Comparison of ENCODE assay signal across 16 cellular contexts in genomic region chr9:129108083-129108804, GRCh38. TPM values are rescaled to one million over a fixed set of nuclear protein-coding genes. Genes with fewer than 3 reads are reported as not detected.
DNase-seq lines count a peak whose midpoint lies in the region; ATAC-seq and TF ChIP-seq lines count a peak whose summit lies in the region.
"Had no signal": no experiment of that assay in that cellular context is flagged by ENCODE, and none has a peak within 500 bp of the region (broad histone marks: within the 10 kb centered on the region; RNA-seq: fewer than 3 reads in every experiment).

No MANE protein-coding gene starts in this region.

- no peak overlapping the region for H2BK20ac ChIP-seq in IMR-90 (ENCODE audit: low read depth, low read length)

- H3K4me2 ChIP-seq in IMR-90 (ENCODE audit: low read depth, low read length): no peak overlapping the region
- H3K4me2 ChIP-seq: smooth muscle cell had no signal

- no peak for DNase-seq in activated CD4-positive, alpha-beta T cell treated with anti-CD3 and anti-CD28 coated beads, Interleukin-2, amount 10 ng/mL, durations not matched to agents 24 days and 14 days
- no peak for DNase-seq in activated CD4-positive, alpha-beta T cell treated with anti-CD3 and anti-CD28 coated beads for 48 hours
- DNase-seq in IMR-90 (no peak), esophagus squamous epithelium (lab: John Stamatoyannopoulos, UW) (no peak), psoas muscle (no peak), SHP77 (lab: John Stamatoyannopoulos, UW) (no peak), NCI-H345 (lab: John Stamatoyannopoulos, UW) (no peak), GM19240 (ENCODE audit: insufficient read length, low spot score) (no peak)
- DNase-seq: activated CD8-positive, alpha-beta T cell treated with anti-CD3 and anti-CD28 coated beads for 36 hours; activated T-cell treated with anti-CD3 and anti-CD28 coated beads, Interleukin-2, amount 50 U/mL, for 48 hours; amniotic stem cell; cerebellar nuclear complex; left cardiac atrium; NCI-H526 treated with DMSO at 0.1 percent for 48 hours had no signal

- H3K79me1 ChIP-seq in IMR-90 (ENCODE audit: low read depth in 1 of 2, low read length in 2 of 2): peaks cover 15 to 53% of the 10 kb centered on the region in 2 experiments

- H3K36me3 ChIP-seq in IMR-90 (ENCODE audit: control insufficient read depth, insufficient read depth, low read length) (peaks cover 22% of the 10 kb centered on the region), esophagus squamous epithelium (peaks cover 0 to 27% (median 0%) of the 10 kb centered on the region in 3 donors), psoas muscle (ENCODE audit: insufficient read depth in 1 of 2, low read depth in 1 of 2) (peaks cover 0 to 25% of the 10 kb centered on the region in 2 donors)

- H2BK15ac ChIP-seq in IMR-90 (ENCODE audit: low read depth, low read length): no peak overlapping the region

- no peak overlapping the region for H4K5ac ChIP-seq in IMR-90 (ENCODE audit: low read depth, low read length)

- H3K9me3 Mint-ChIP-seq in activated CD4-positive, alpha-beta T cell treated with anti-CD3 and anti-CD28 coated beads, Interleukin-2, amount 10 ng/mL, durations not matched to agents 24 days and 14 days: no peaks in the 10 kb centered on the region
- H3K9me3 Mint-ChIP-seq: activated CD8-positive, alpha-beta T cell treated with anti-CD3 and anti-CD28 coated beads for 36 hours had no signal

- H3K4me3 Mint-ChIP-seq in activated CD4-positive, alpha-beta T cell treated with anti-CD3 and anti-CD28 coated beads, Interleukin-2, amount 10 ng/mL, durations not matched to agents 24 days and 14 days: peak overlapping the region; percentile 96
- H3K4me3 Mint-ChIP-seq: activated CD8-positive, alpha-beta T cell treated with anti-CD3 and anti-CD28 coated beads for 36 hours had no signal

- H3K4ac ChIP-seq in IMR-90 (ENCODE audit: low read depth, low read length): no peak overlapping the region

- H3K27me3 Mint-ChIP-seq in activated CD4-positive, alpha-beta T cell treated with anti-CD3 and anti-CD28 coated beads, Interleukin-2, amount 10 ng/mL, durations not matched to agents 24 days and 14 days: no peaks in the 10 kb centered on the region
- H3K27me3 Mint-ChIP-seq: activated CD8-positive, alpha-beta T cell treated with anti-CD3 and anti-CD28 coated beads for 36 hours had no signal

- H3K23ac ChIP-seq in IMR-90 (ENCODE audit: low read depth, low read length): no peak overlapping the region

- no peak overlapping the region for H3K56ac ChIP-seq in IMR-90 (ENCODE audit: extremely low read depth, insufficient read depth, low read length)

- H2AFZ ChIP-seq in IMR-90 (replicated peaks; ENCODE audit: low read length, poor library complexity): no peak overlapping the region

- dilution Hi-C loops in IMR-90 (cut with HindIII; ENCODE audit: low sequenced_read_pairs, unreplicated experiment): no loop called here

- TF ChIP-seq CTCF in IMR-90 (conservative IDR thresholded peaks at IDR 0.05; ENCODE audit: low read depth, low read length) (no peak), esophagus squamous epithelium (IDR thresholded peaks at IDR 0.05) (no peak), psoas muscle (IDR thresholded peaks at IDR 0.05) (no peak)

- peaks cover 4% of the 10 kb centered on the region for H4K20me1 ChIP-seq in IMR-90 (ENCODE audit: insufficient read depth, low read length)

- no peak for ATAC-seq in IMR-90 (ENCODE audit: low read depth)
- ATAC-seq in psoas muscle: no peak
- ATAC-seq: activated CD8-positive, alpha-beta T cell treated with anti-CD3 and anti-CD28 coated beads for 36 hours; left cardiac atrium had no signal

- no peak overlapping the region for H3K14ac ChIP-seq in IMR-90 (replicated peaks; ENCODE audit: low read depth, low read length)

- POLR2A ChIA-PET in IMR-90 (lab: Charles Lee; ENCODE audit: unreplicated experiment): no interaction called here

- H4K8ac ChIP-seq in IMR-90 (ENCODE audit: low read depth in 2 of 2, low read length in 2 of 2): no peak overlapping the region

- H3K36me3 Mint-ChIP-seq in activated CD4-positive, alpha-beta T cell treated with anti-CD3 and anti-CD28 coated beads, Interleukin-2, amount 10 ng/mL, durations not matched to agents 24 days and 14 days (ENCODE audit: low read depth): no peaks in the 10 kb centered on the region

- H3K9me1 ChIP-seq in IMR-90 (ENCODE audit: insufficient read depth, low read length): 0 out of 2 replicates have a peak, but pooled peaks cover 3% of the 10 kb centered on the region

- no peak overlapping the region for H3K4me3 ChIP-seq in IMR-90 (ENCODE audit: insufficient read depth, low read depth, low read length)
- H3K4me3 ChIP-seq in esophagus squamous epithelium: no peak overlapping the region
- peak overlapping the region; percentile 83 for H3K4me3 ChIP-seq in psoas muscle
- H3K4me3 ChIP-seq: smooth muscle cell, tibial nerve had no signal

- intact Hi-C loops in activated CD4-positive, alpha-beta T cell treated with anti-CD3 and anti-CD28 coated beads, Interleukin-2, amount 10 ng/mL, durations not matched to agents 24 days and 14 days (cut with micrococcal nuclease): no loop called here
- intact Hi-C loops in IMR-90 (cut with micrococcal nuclease): no loop called here
- intact Hi-C loops in esophagus squamous epithelium (cut with DNase I): no loop called here
- intact Hi-C loops in psoas muscle (cut with DNase I): no loop called here

- WGBS in IMR-90 (ENCODE audit: extremely low coverage in 2 of 2, insufficient read length in 1 of 2), 2 experiments: 85% methylated on average over 2 of the region's 13 CpGs; no CpG with 5 or more reads in 1 of the 2 experiments
- WGBS in esophagus squamous epithelium, 2 donors: 64 to 82% methylated on average over 4 to 10 of the region's 13 CpGs
- 67 to 79% (median 71%) methylated on average over 12 to 13 of the region's 13 CpGs for WGBS in psoas muscle, 3 donors

- TF ChIP-seq POLR2A in IMR-90 (IDR thresholded peaks at IDR 0.05; ENCODE audit: low read depth, low read length) (no peak), esophagus squamous epithelium (IDR thresholded peaks at IDR 0.05) (no peak)

- no peaks in the 10 kb centered on the region for H3K9me3 ChIP-seq in IMR-90 (ENCODE audit: control insufficient read depth, insufficient read depth, low read length)
- H3K9me3 ChIP-seq in esophagus squamous epithelium: no peaks in the 10 kb centered on the region
- no peaks in the 10 kb centered on the region for H3K9me3 ChIP-seq in psoas muscle
- H3K9me3 ChIP-seq: tibial nerve had no signal

- no peak overlapping the region for H2AK5ac ChIP-seq in IMR-90 (ENCODE audit: low read depth, low read length)

- BruUV-seq in IMR-90 (replicated peaks; lab: Mats Ljungman, UMichigan): no TSS peak

- H2AK9ac ChIP-seq in IMR-90 (replicated peaks; ENCODE audit: low read depth, low read length, poor library complexity): peak overlapping the region; percentile 57

- no peak overlapping the region for H2BK120ac ChIP-seq in IMR-90 (ENCODE audit: low read depth, low read length)

- in situ Hi-C loops in IMR-90 (cut with MboI; ENCODE audit: low sequenced_read_pairs): no loop called here

- no peak overlapping the region for H3K27ac Mint-ChIP-seq in activated CD4-positive, alpha-beta T cell treated with anti-CD3 and anti-CD28 coated beads, Interleukin-2, amount 10 ng/mL, durations not matched to agents 24 days and 14 days
- H3K27ac Mint-ChIP-seq: activated CD8-positive, alpha-beta T cell treated with anti-CD3 and anti-CD28 coated beads for 36 hours had no signal

- no peak for TF ChIP-seq RAD21 in IMR-90 (IDR thresholded peaks at IDR 0.05; ENCODE audit: low read length)

- H3K9ac ChIP-seq in IMR-90 (ENCODE audit: low read depth, low read length): no peak overlapping the region

- no peak overlapping the region for H3K18ac ChIP-seq in IMR-90 (ENCODE audit: low read depth, low read length)

- H4K91ac ChIP-seq in IMR-90 (ENCODE audit: insufficient read depth, low read depth, low read length): no peak overlapping the region

- H2BK5ac ChIP-seq in IMR-90 (ENCODE audit: low read depth, low read length, poor library complexity, severe bottlenecking): no peak overlapping the region

- H3K27ac ChIP-seq in IMR-90 (ENCODE audit: insufficient read depth, low read length) (no peak overlapping the region), esophagus squamous epithelium (peak overlapping the region in 3 of 4 donors; percentile 31 to 97 (median 95)), psoas muscle (peak overlapping the region; percentile 87)

- H3K4me1 Mint-ChIP-seq in activated CD4-positive, alpha-beta T cell treated with anti-CD3 and anti-CD28 coated beads, Interleukin-2, amount 10 ng/mL, durations not matched to agents 24 days and 14 days: peaks cover 15% of the 10 kb centered on the region

- H3K4me1 ChIP-seq in IMR-90 (ENCODE audit: control insufficient read depth, insufficient read depth, low read length): peaks cover 7% of the 10 kb centered on the region
- peaks cover 40 to 60% (median 40%) of the 10 kb centered on the region in 3 donors for H3K4me1 ChIP-seq in esophagus squamous epithelium
- H3K4me1 ChIP-seq in psoas muscle: peaks cover 49% of the 10 kb centered on the region

- H3K27me3 ChIP-seq in IMR-90 (ENCODE audit: control insufficient read depth, insufficient read depth, low read length) (no peaks in the 10 kb centered on the region), esophagus squamous epithelium (no peaks in the 10 kb centered on the region), psoas muscle (ENCODE audit: insufficient read depth in 3 of 3, low read length in 2 of 3) (no peaks in the 10 kb centered on the region)
- H3K27me3 ChIP-seq: tibial nerve had no signal

- CTCF ChIA-PET in IMR-90 (lab: Yijun Ruan, JAX): no interaction called here

RNA-seq across cellular contexts. Expression of gene CRAT, which starts 2.3 kb away (rescaled TPM):
- 8.6 and 11.4 TPM in 2 replicates for total RNA-seq in activated CD4-positive, alpha-beta T cell treated with anti-CD3 and anti-CD28 coated beads, Interleukin-2, amount 10 ng/mL, durations not matched to agents 24 days and 14 days
- total RNA-seq in IMR-90 (2012; rRNA removed) (18.8 and 19.7 TPM in 2 replicates), esophagus squamous epithelium (10 to 100 TPM; 25.3 to 61.5 (median 44.9) TPM), psoas muscle (100 to 1,000 TPM; 123 to 229 (median 164) TPM)
- polyA plus RNA-seq in IMR-90 (2012; rRNA removed) (41.6 and 44.2 TPM in 2 replicates), psoas muscle (100 to 1,000 TPM in 2 of 3 donors, 10 to 100 TPM in 1; 88.7 to 106 (median 100) TPM)
- polyA plus RNA-seq in IMR-90 (2012; cell fraction: cytosol; rRNA removed): 27.4 and 55.2 TPM in 2 replicates
- polyA plus RNA-seq in IMR-90 (2012; cell fraction: nucleus; rRNA removed; ENCODE audit: low replicate concordance): 55.4 and 116 TPM in 2 replicates

RNA-seq across cellular contexts. Expression of gene PTPA, which starts 3.0 kb away (rescaled TPM):
- total RNA-seq in activated CD4-positive, alpha-beta T cell treated with anti-CD3 and anti-CD28 coated beads, Interleukin-2, amount 10 ng/mL, durations not matched to agents 24 days and 14 days: 104 and 107 TPM in 2 replicates
- total RNA-seq in IMR-90 (2012; rRNA removed) (93.6 and 124 TPM in 2 replicates), esophagus squamous epithelium (100 to 1,000 TPM in 1 of 4 donors, 10 to 100 TPM in 3; 59.1 to 110 (median 80.6) TPM), psoas muscle (100 to 1,000 TPM in 2 of 4 donors, 10 to 100 TPM in 2; 95.1 to 110 (median 102) TPM)
- polyA plus RNA-seq in IMR-90 (2012; rRNA removed) (141 and 149 TPM in 2 replicates), psoas muscle (100 to 1,000 TPM in 1 of 3 donors, 10 to 100 TPM in 2; 54.1 to 109 (median 83.1) TPM)
- 88.4 and 129 TPM in 2 replicates for polyA plus RNA-seq in IMR-90 (2012; cell fraction: cytosol; rRNA removed)
- polyA plus RNA-seq in IMR-90 (2012; cell fraction: nucleus; rRNA removed; ENCODE audit: low replicate concordance): 78.9 and 134 TPM in 2 replicates

RNA-seq across cellular contexts. Expression of gene DOLPP1, which starts 27.3 kb away (rescaled TPM):
- total RNA-seq in activated CD4-positive, alpha-beta T cell treated with anti-CD3 and anti-CD28 coated beads, Interleukin-2, amount 10 ng/mL, durations not matched to agents 24 days and 14 days: 24.7 and 24.8 TPM in 2 replicates
- total RNA-seq in IMR-90 (2012; rRNA removed) (6.7 and 7.0 TPM in 2 replicates), esophagus squamous epithelium (10 to 100 TPM in 3 of 4 donors, 1 to 10 TPM in 1; 9.7 to 23.0 (median 19.3) TPM), psoas muscle (1 to 10 TPM; 2.1 to 4.7 (median 4.2) TPM)
- polyA plus RNA-seq in IMR-90 (2012; rRNA removed) (16.5 and 17.1 TPM in 2 replicates), psoas muscle (1 to 10 TPM; 2.3 to 5.2 (median 4.7) TPM)
- polyA plus RNA-seq in IMR-90 (2012; cell fraction: cytosol; rRNA removed): 15.2 and 19.2 TPM in 2 replicates
- 8.7 and 13.8 TPM in 2 replicates for polyA plus RNA-seq in IMR-90 (2012; cell fraction: nucleus; rRNA removed; ENCODE audit: low replicate concordance)
